ENCODE assay signal across 8 cellular contexts in genomic region chr11:61816736-61817455, GRCh38. TPM values are rescaled to one million over a fixed set of nuclear protein-coding genes. Genes with fewer than 3 reads are reported as not detected.
DNase-seq lines count a peak whose midpoint lies in the region; ATAC-seq and TF ChIP-seq lines count a peak whose summit lies in the region.

Gene FADS1 (minus strand): TSS chr11:61817003. CDS start chr11:61816929, 74 bp downstream.

- H3K9me3 ChIP-seq in spleen = no peaks in the 10 kb centered on the region

- peak in 10 of 11 experiments; percentile 14 to 78 (median 58) for TF ChIP-seq CTCF in spleen (IDR thresholded peaks at IDR 0.05 in 8 of 11, conservative IDR thresholded peaks at IDR 0.05 in 3 of 11)

- peak; percentile 88 for DNase-seq in A172 (ENCODE audit: low spot score)
- peak; percentile 95 for DNase-seq in NCI-H2227 treated with DMSO at 0.1 percent for 48 hours (lab: John Stamatoyannopoulos, UW)
- peak; percentile 37 for DNase-seq in activated CD4-positive, CD25-positive, alpha-beta regulatory T cell treated with anti-CD3 and anti-CD28 coated beads, Interleukin-2, amount 50 U/mL, for 16 hours (ENCODE audit: low read depth, low spot score)
- peak; percentile 43 to 52 for DNase-seq in central memory CD8-positive, alpha-beta T cell (ENCODE audit: low spot score in 2 of 2)
- DNase-seq in islet precursor cell = peak; percentile 99
- peak; percentile 92 for DNase-seq in spleen

- peaks cover 0 to 7% (median 0%) of the 10 kb centered on the region in 6 donors for H3K36me3 ChIP-seq in spleen

- peaks cover 0 to 34% (median 8%) of the 10 kb centered on the region in 7 donors for H3K27me3 ChIP-seq in spleen (replicated peaks in 1 of 7)

- peaks cover 3 to 39% (median 26%) of the 10 kb centered on the region in 6 donors for H3K4me1 ChIP-seq in spleen

- WGBS in spleen, 5 donors = 0 to 1% (median 1%) methylated on average over 26 to 73 of the region's 73 CpGs

- H3K27me3 Mint-ChIP-seq in central memory CD8-positive, alpha-beta T cell = peaks cover 10% of the 10 kb centered on the region

- H3K9me3 Mint-ChIP-seq in central memory CD8-positive, alpha-beta T cell = no peaks in the 10 kb centered on the region

- peaks cover 12% of the 10 kb centered on the region for H3K36me3 Mint-ChIP-seq in central memory CD8-positive, alpha-beta T cell (ENCODE audit: insufficient read depth)

- H3K4me3 ChIP-seq in spleen = peak within 1 kb of the TSS; percentile 56 to 85 (median 70)

- H3K27ac Mint-ChIP-seq in central memory CD8-positive, alpha-beta T cell (ENCODE audit: low read depth) = peak within 1 kb of the TSS; percentile 92

- peak within 1 kb of the TSS; percentile 94 for H3K4me3 Mint-ChIP-seq in central memory CD8-positive, alpha-beta T cell

- ATAC-seq in GM18520 (IDR thresholded peaks at IDR 0.05; ENCODE audit: unreplicated experiment) (peak; percentile 39), HG03135 (IDR thresholded peaks at IDR 0.05; ENCODE audit: unreplicated experiment) (peak; percentile 38)
- ATAC-seq in central memory CD8-positive, alpha-beta T cell (replicated peaks; ENCODE audit: extremely low read depth, poor library complexity, severe bottlenecking) = peak; percentile 64

- H3K4me1 Mint-ChIP-seq in central memory CD8-positive, alpha-beta T cell = peaks cover 23% of the 10 kb centered on the region

- intact Hi-C loops in spleen (cut with DNase I; ENCODE audit: low total_unique reads) = no loop called here

- no peak for TF ChIP-seq POLR2A in spleen (IDR thresholded peaks at IDR 0.05)

- H3K27ac ChIP-seq in spleen = peak within 1 kb of the TSS; percentile 77 to 95 (median 92)

RNA-seq across cellular contexts. Expression of gene FADS1, which starts in this region (rescaled TPM):
- 55.3 and 84.2 TPM in 2 replicates for total RNA-seq in A172 (2014; rRNA removed; shearing (Covaris generic))
- 10 to 100 TPM in 6 of 7 donors, 1 to 10 TPM in 1; 8.6 to 25.6 (median 12.9) TPM for total RNA-seq in spleen
- polyA plus RNA-seq in spleen = 1 to 10 TPM; 2.2 to 6.7 (median 3.3) TPM

Comparison
In these comparisons a context has a peak if more than half of its experiments do, and no peak if none do; other contexts are left out.
1. Peak in every context shown above with its lines: DNase-seq, ATAC-seq, H3K4me3 ChIP-seq and H3K27ac ChIP-seq.
2. DNase-seq: peak in every context shown above with its lines; median percentile 99 in islet precursor cell; 95 in NCI-H2227 treated with DMSO at 0.1 percent for 48 hours; 92 in spleen; 88 in A172; 48 in central memory CD8-positive, alpha-beta T cell; 37 in activated CD4-positive, CD25-positive, alpha-beta regulatory T cell treated with anti-CD3 and anti-CD28 coated beads, Interleukin-2, amount 50 U/mL, for 16 hours.